In genomic region chr10:61855771-61856170, GRCh38 we compare ENCODE assay signal across 24 cellular contexts.
"Had no signal": no experiment of that assay in that cellular context is flagged by ENCODE, and none has a peak within 500 bp of the region (broad histone marks: within the 10 kb centered on the region; RNA-seq: fewer than 3 reads in every experiment).

No MANE protein-coding gene starts in this region.

- H3K36me3 ChIP-seq: neutrophil, prostate gland, right atrium auricular region, sigmoid colon, spleen, suprapubic skin, transverse colon, upper lobe of right lung, uterus had no signal

- H3K27me3 Mint-ChIP-seq: natural killer cell treated with Interleukin-12 subunit alpha and Interleukin-12 subunit beta and Interleukin-15 and Interleukin-18, amount 100 ng/mL, for 72 hours had no signal

- H3K27ac Mint-ChIP-seq: effector memory CD8-positive, alpha-beta T cell; memory B cell; natural killer cell treated with Interleukin-12 subunit alpha and Interleukin-12 subunit beta and Interleukin-15 and Interleukin-18, amount 100 ng/mL, for 72 hours; stimulated activated naive B cell treated with anti-CD40 and anti-IgM and Interleukin-4, amounts not matched to agents 10 μg/mL and 1 μg/mL and 100 μg/mL, for 72 hours; stimulated activated naive CD8-positive, alpha-beta T cell treated with anti-CD3 and anti-CD28 coated beads, Interleukin-15, Interleukin-2, amounts not matched to agents 100 ng/mL and 50 ng/mL, for 24 hours had no signal

- H3K4me1 Mint-ChIP-seq: naive B cell, neural crest cell had no signal

- ATAC-seq: effector memory CD8-positive, alpha-beta T cell; left lobe of liver; mucosa of descending colon; natural killer cell treated with Interleukin-12 subunit alpha and Interleukin-12 subunit beta and Interleukin-15 and Interleukin-18, amount 100 ng/mL, for 72 hours; stimulated activated naive B cell treated with anti-CD40 and anti-IgM and Interleukin-4, amounts not matched to agents 10 μg/mL and 1 μg/mL and 100 μg/mL, for 72 hours; upper lobe of right lung had no signal

- H3K36me3 Mint-ChIP-seq: naive B cell; natural killer cell treated with Interleukin-12 subunit alpha and Interleukin-12 subunit beta and Interleukin-15 and Interleukin-18, amount 100 ng/mL, for 72 hours; stimulated activated naive B cell treated with anti-CD40 and anti-IgM and Interleukin-4, amounts not matched to agents 10 μg/mL and 1 μg/mL and 100 μg/mL, for 72 hours had no signal

- H3K9me3 ChIP-seq: mucosa of descending colon, neutrophil, prostate gland, right atrium auricular region, sigmoid colon, spleen, suprapubic skin, transverse colon, upper lobe of right lung, uterus had no signal

- H3K4me3 ChIP-seq: lung, mucosa of descending colon, prostate gland, right atrium auricular region, sigmoid colon, skin epidermis, spleen, suprapubic skin, transverse colon, upper lobe of right lung, uterus had no signal

- H3K27me3 ChIP-seq: neutrophil, right atrium auricular region, sigmoid colon, spleen, suprapubic skin, transverse colon, upper lobe of right lung, uterus had no signal

- DNase-seq: cortex of kidney; effector memory CD8-positive, alpha-beta T cell; erythroblast; head of caudate nucleus; kidney; mucosa of descending colon; naive B cell; sigmoid colon; spleen; stimulated activated naive B cell treated with anti-CD40 and anti-IgM and Interleukin-4, amounts not matched to agents 10 μg/mL and 1 μg/mL and 100 μg/mL, for 72 hours; transverse colon; upper lobe of right lung; uterus had no signal

- H3K27ac ChIP-seq: neutrophil, prostate gland, right atrium auricular region, sigmoid colon, skin epidermis, spleen, suprapubic skin, transverse colon, upper lobe of right lung, uterus had no signal

- H3K4me3 Mint-ChIP-seq: effector memory CD8-positive, alpha-beta T cell; memory B cell; naive B cell; natural killer cell treated with Interleukin-12 subunit alpha and Interleukin-12 subunit beta and Interleukin-15 and Interleukin-18, amount 100 ng/mL, for 72 hours; neural crest cell; stimulated activated naive B cell treated with anti-CD40 and anti-IgM and Interleukin-4, amounts not matched to agents 10 μg/mL and 1 μg/mL and 100 μg/mL, for 72 hours; stimulated activated naive CD8-positive, alpha-beta T cell treated with anti-CD3 and anti-CD28 coated beads, Interleukin-15, Interleukin-2, amounts not matched to agents 100 ng/mL and 50 ng/mL, for 24 hours had no signal

- H3K4me1 ChIP-seq: prostate gland, right atrium auricular region, sigmoid colon, spleen, suprapubic skin, transverse colon, upper lobe of right lung, uterus had no signal
